In the genomic region with DNA sequence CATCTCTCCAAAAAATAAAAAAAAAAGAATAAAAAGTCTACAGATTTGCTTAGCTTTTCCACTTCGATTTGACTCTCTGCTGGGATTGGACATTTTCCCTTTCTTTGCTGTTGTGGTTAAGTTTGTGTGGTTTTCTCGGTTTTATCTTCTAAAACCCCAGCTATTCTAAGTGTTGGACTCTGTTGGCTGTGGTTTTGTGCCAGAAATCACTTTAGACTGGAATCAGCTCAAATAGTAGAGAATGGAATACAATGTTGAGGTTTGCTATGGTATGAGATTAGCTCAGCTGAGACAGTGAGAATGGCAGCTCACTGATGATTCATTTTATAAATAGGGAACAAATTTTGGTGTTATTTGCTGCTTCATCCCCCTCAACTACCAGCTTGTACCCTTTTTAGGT, we compare ENCODE assay signal across 22 cellular contexts.
A peak's percentile ranks its signal among the peaks of the same experiment; 100 is the strongest.
DNase-seq lines count a peak whose midpoint lies in the region; ATAC-seq, FAIRE-seq and TF ChIP-seq lines count a peak whose summit lies in the region.
"Had no signal": no experiment of that assay in that cellular context is flagged by ENCODE, and none has a peak within 500 bp of the region (broad histone marks: within the 10 kb centered on the region; RNA-seq: fewer than 3 reads in every experiment).

No MANE protein-coding gene starts in this region.

- intact Hi-C loops in sciatic nerve (cut with DNase I) = no loop called here

- DNase-seq in BJ (ENCODE audit: low read depth) = peak; percentile 15
- peak; percentile 86 for DNase-seq in M059J (ENCODE audit: low read depth)
- peak; percentile 30 for DNase-seq in bronchial epithelial cell (ENCODE audit: low read depth)
- peak; percentile 95 for DNase-seq in myocyte (ENCODE audit: low read depth)
- DNase-seq in amniotic stem cell (lab: John Stamatoyannopoulos, UW) = no peak
- DNase-seq in omental fat pad (ENCODE audit: low spot score) = no peak
- DNase-seq in NCI-H1105 (lab: John Stamatoyannopoulos, UW) = no peak
- DNase-seq in sciatic nerve (ENCODE audit: low spot score) = no peak
- DNase-seq: activated CD4-positive, alpha-beta T cell treated with anti-CD3 and anti-CD28 coated beads, Interleukin-2, amount 50 U/mL, for 1 hour; activated T-cell treated with anti-CD3 and anti-CD28 coated beads, Interleukin-2, amount 50 U/mL, for 48 hours; cortex of kidney; DMS153; erythroblast; H7; NCI-H1417; NCI-H2227 treated with DMSO at 0.1 percent for 48 hours; right cardiac atrium; stimulated activated CD4-positive, alpha-beta T cell treated with anti-CD3 and anti-CD28 coated beads, Interleukin-2, amount 100 ng/mL, for 48 hours; stimulated activated CD8-positive, alpha-beta memory T cell treated with anti-CD3 and anti-CD28 coated beads, Interleukin-4, amount 100 ng/mL, for 48 hours; thyroid gland had no signal

- H3K36me3 ChIP-seq in BJ (ENCODE audit: control insufficient read depth, insufficient read depth, low read length) = no peaks in the 10 kb centered on the region
- no peaks in the 10 kb centered on the region for H3K36me3 ChIP-seq in bronchial epithelial cell (ENCODE audit: control insufficient read depth, insufficient read depth, low read length)
- H3K36me3 ChIP-seq: SJSA1, thyroid gland had no signal

- no peak for FAIRE-seq in bronchial epithelial cell (lab: Jason Lieb, UNC)

- POLR2A ChIA-PET in BJ (lab: Charles Lee) = no interaction called here

- H3K4me3 ChIP-seq in BJ (ENCODE audit: low read depth, low read length) (no peak overlapping the region), bronchial epithelial cell (ENCODE audit: low read depth, low read length) (no peak overlapping the region)
- H3K4me3 ChIP-seq: SJSA1, thyroid gland had no signal

- peaks cover 2% of the 10 kb centered on the region; the same call in 1 of the 2 replicates for H3K27me3 ChIP-seq in BJ (ENCODE audit: control insufficient read depth, insufficient read depth, low read length)
- H3K27me3 ChIP-seq in bronchial epithelial cell (ENCODE audit: control insufficient read depth, insufficient read depth, low read length) = no peaks in the 10 kb centered on the region
- H3K27me3 ChIP-seq: SJSA1, thyroid gland had no signal

- CTCF ChIA-PET in BJ (lab: Yijun Ruan, JAX) = no interaction called here

- no peak for ATAC-seq in omental fat pad (ENCODE audit: low FRiP score)
- ATAC-seq in sciatic nerve = no peak
- ATAC-seq: natural killer cell treated with Interleukin-12 subunit alpha and Interleukin-12 subunit beta and Interleukin-15 and Interleukin-18, amount 100 ng/mL, for 72 hours; right cardiac atrium had no signal

- no peak for TF ChIP-seq CTCF in BJ (IDR thresholded peaks at IDR 0.05; ENCODE audit: insufficient read depth, low read depth, low read length)
- no peak for TF ChIP-seq CTCF in bronchial epithelial cell (IDR thresholded peaks at IDR 0.05; ENCODE audit: insufficient read depth, low read length, severe bottlenecking)
- no peak for TF ChIP-seq CTCF in omental fat pad (IDR thresholded peaks at IDR 0.05)

Comparison
In these comparisons a context has a peak if more than half of its experiments do, and no peak if none do; other contexts are left out.
1. DNase-seq: peak in BJ (single experiment), M059J (single experiment), bronchial epithelial cell (single experiment) and myocyte (single experiment); none in amniotic stem cell (single experiment), omental fat pad (single experiment), NCI-H1105 (single experiment) and sciatic nerve (single experiment).